In genomic region chr9:91386765-91387164, GRCh38 we compare ENCODE assay signal across 18 cellular contexts.
"Had no signal": no experiment of that assay in that cellular context is flagged by ENCODE, and none has a peak within 500 bp of the region (broad histone marks: within the 10 kb centered on the region; RNA-seq: fewer than 3 reads in every experiment).

No MANE protein-coding gene starts in this region.

- H3K9me3 Mint-ChIP-seq: effector memory CD8-positive, alpha-beta T cell; neural crest cell had no signal

- DNase-seq: effector memory CD8-positive, alpha-beta T cell; gastrocnemius medialis; heart right ventricle; hypothalamus; kidney glomerular epithelial cell; mammary epithelial cell; naive thymus-derived CD4-positive, alpha-beta T cell; small intestine; stimulated activated CD4-positive, alpha-beta T cell treated with anti-CD3 and anti-CD28 coated beads, Interleukin-2, amount 100 ng/mL, for 48 hours; stomach; substantia nigra; transverse colon had no signal

- H3K27me3 ChIP-seq: esophagus muscularis mucosa, gastrocnemius medialis, heart right ventricle, right atrium auricular region, stomach, transverse colon had no signal

- H3K27ac Mint-ChIP-seq: effector memory CD8-positive, alpha-beta T cell had no signal

- H3K9me3 ChIP-seq: esophagus muscularis mucosa, gastrocnemius medialis, heart right ventricle, right atrium auricular region, stomach, thoracic aorta, transverse colon had no signal

- H3K36me3 ChIP-seq: esophagus muscularis mucosa, gastrocnemius medialis, heart right ventricle, right atrium auricular region, stomach, thoracic aorta, transverse colon had no signal

- H3K4me1 ChIP-seq: esophagus muscularis mucosa, gastrocnemius medialis, heart right ventricle, right atrium auricular region, transverse colon had no signal

- H3K4me1 Mint-ChIP-seq: neural crest cell had no signal

- H3K27me3 Mint-ChIP-seq: effector memory CD8-positive, alpha-beta T cell had no signal

- H3K4me3 ChIP-seq: esophagus muscularis mucosa, gastrocnemius medialis, heart right ventricle, right atrium auricular region, stomach, thoracic aorta, transverse colon had no signal

- H3K4me3 Mint-ChIP-seq: effector memory CD8-positive, alpha-beta T cell; naive thymus-derived CD4-positive, alpha-beta T cell; neural crest cell had no signal

- ATAC-seq: effector memory CD8-positive, alpha-beta T cell; gastrocnemius medialis; heart right ventricle; left lobe of liver; naive thymus-derived CD4-positive, alpha-beta T cell had no signal

- H3K27ac ChIP-seq: epithelial cell of prostate, esophagus muscularis mucosa, gastrocnemius medialis, heart right ventricle, right atrium auricular region, stomach, thoracic aorta, transverse colon had no signal
